17 cellular contexts compared by ENCODE assay signal in genomic region chr12:109192358-109192757, GRCh38.
DNase-seq lines count a peak whose midpoint lies in the region; FAIRE-seq and TF ChIP-seq lines count a peak whose summit lies in the region.
"Had no signal": no experiment of that assay in that cellular context is flagged by ENCODE, and none has a peak within 500 bp of the region (broad histone marks: within the 10 kb centered on the region; RNA-seq: fewer than 3 reads in every experiment).

No MANE protein-coding gene starts in this region.

- H3K27ac Mint-ChIP-seq in activated CD4-positive, alpha-beta memory T cell treated with anti-CD3 and anti-CD28 coated beads for 36 hours, result no peak overlapping the region
- H3K27ac Mint-ChIP-seq: activated T-cell treated with anti-CD3 and anti-CD28 coated beads, Interleukin-2, amount 50 U/mL, for 24 hours; stimulated activated memory B cell treated with anti-CD40 and anti-IgM and Interleukin-4, amounts not matched to agents 10 μg/mL and 1 μg/mL and 100 μg/mL, for 72 hours had no signal

- TF ChIP-seq CTCF in astrocyte of the spinal cord (IDR thresholded peaks at IDR 0.05; ENCODE audit: low read depth, low read length) (no peak), keratinocyte (optimal IDR thresholded peaks at IDR 0.05 in 1 of 3, IDR thresholded peaks at IDR 0.05 in 1 of 3, conservative IDR thresholded peaks at IDR 0.05 in 1 of 3; ENCODE audit: extremely low read depth in 1 of 3, insufficient read depth in 2 of 3, low read length in 3 of 3) (no peak)

- DNase-seq in AG08395 (ENCODE audit: low spot score), result peak; percentile 86
- peak; percentile 75 for DNase-seq in HS-5 (ENCODE audit: low read depth)
- peak; percentile 18 for DNase-seq in astrocyte of the spinal cord (ENCODE audit: low read depth, low spot score)
- DNase-seq in keratinocyte (ENCODE audit: low read depth, low spot score), result peak; percentile 63
- no peak for DNase-seq in activated CD4-positive, alpha-beta memory T cell treated with anti-CD3 and anti-CD28 coated beads for 36 hours
- no peak for DNase-seq in NCI-H2107 (lab: John Stamatoyannopoulos, UW)
- DNase-seq in NCI-H1930 (lab: John Stamatoyannopoulos, UW), result no peak
- no peak for DNase-seq in stimulated activated CD4-positive, alpha-beta T cell treated with anti-CD3 and anti-CD28 coated beads, Interleukin-4, amount 100 ng/mL, for 4 hours
- DNase-seq: activated CD4-positive, CD25-positive, alpha-beta regulatory T cell treated with anti-CD3 and anti-CD28 coated beads, Interleukin-2, amount 50 U/mL, for 72 hours; activated T-cell treated with anti-CD3 and anti-CD28 coated beads, Interleukin-2, amount 50 U/mL, for 24 hours; amygdala; effector CD4-positive, alpha-beta T cell; NCI-H1105 treated with DMSO at 0.1 percent for 48 hours; NCI-H69; pancreas; stimulated activated CD4-positive, alpha-beta T cell treated with anti-CD3 and anti-CD28 coated beads, Interleukin-2, amount 100 ng/mL, for 24 hours had no signal

- H3K4me1 ChIP-seq in keratinocyte (ENCODE audit: control insufficient read depth, extremely low read depth, insufficient read depth, low read length), result peaks cover 16% of the 10 kb centered on the region

- no peaks in the 10 kb centered on the region for H3K4me1 Mint-ChIP-seq in activated CD4-positive, alpha-beta memory T cell treated with anti-CD3 and anti-CD28 coated beads for 36 hours (ENCODE audit: low read depth)
- H3K4me1 Mint-ChIP-seq: stimulated activated memory B cell treated with anti-CD40 and anti-IgM and Interleukin-4, amounts not matched to agents 10 μg/mL and 1 μg/mL and 100 μg/mL, for 72 hours had no signal

- peaks cover 27% of the 10 kb centered on the region for H3K36me3 Mint-ChIP-seq in activated CD4-positive, alpha-beta memory T cell treated with anti-CD3 and anti-CD28 coated beads for 36 hours

- CTCF ChIA-PET in activated CD4-positive, alpha-beta memory T cell treated with anti-CD3 and anti-CD28 coated beads for 36 hours (lab: Charles Lee), result no interaction called here

- no peaks in the 10 kb centered on the region for H3K27me3 Mint-ChIP-seq in activated CD4-positive, alpha-beta memory T cell treated with anti-CD3 and anti-CD28 coated beads for 36 hours
- H3K27me3 Mint-ChIP-seq: activated T-cell treated with anti-CD3 and anti-CD28 coated beads, Interleukin-2, amount 50 U/mL, for 24 hours; stimulated activated memory B cell treated with anti-CD40 and anti-IgM and Interleukin-4, amounts not matched to agents 10 μg/mL and 1 μg/mL and 100 μg/mL, for 72 hours had no signal

- peak overlapping the region; percentile 39 for H3K4me2 ChIP-seq in keratinocyte (ENCODE audit: control insufficient read depth, extremely low read depth, insufficient read depth, low read depth, low read length)

- H3K9me3 ChIP-seq in keratinocyte (ENCODE audit: control insufficient read depth, low read depth, low read length), result no peaks in the 10 kb centered on the region
- H3K9me3 ChIP-seq: pancreas had no signal

- H3K4me3 ChIP-seq in astrocyte of the spinal cord (ENCODE audit: low read depth, low read length) (no peak overlapping the region), keratinocyte (ENCODE audit: control insufficient read depth in 2 of 3, extremely low read depth in 1 of 3, insufficient read depth in 2 of 3, low read depth in 1 of 3, low read length in 3 of 3) (no peak overlapping the region)
- H3K4me3 ChIP-seq: pancreas had no signal

- in situ Hi-C loops in astrocyte of the spinal cord (cut with HindIII; ENCODE audit: low sequenced_read_pairs), result no loop called here

- H3K4me3 Mint-ChIP-seq in activated CD4-positive, alpha-beta memory T cell treated with anti-CD3 and anti-CD28 coated beads for 36 hours, result no peak overlapping the region
- H3K4me3 Mint-ChIP-seq: activated T-cell treated with anti-CD3 and anti-CD28 coated beads, Interleukin-2, amount 50 U/mL, for 24 hours; stimulated activated memory B cell treated with anti-CD40 and anti-IgM and Interleukin-4, amounts not matched to agents 10 μg/mL and 1 μg/mL and 100 μg/mL, for 72 hours had no signal

- peak overlapping the region; percentile 34 for H3K9ac ChIP-seq in keratinocyte (ENCODE audit: control insufficient read depth, extremely low read depth, insufficient read depth, low read length)

- no peak overlapping the region for H2AFZ ChIP-seq in keratinocyte (ENCODE audit: control insufficient read depth, low read length)

- no peaks in the 10 kb centered on the region for H4K20me1 ChIP-seq in keratinocyte (ENCODE audit: control insufficient read depth, extremely low read depth, insufficient read depth, low read length)

- dilution Hi-C loops in keratinocyte (cut with MboI; ENCODE audit: extremely low pct_ligation_motif_present, low sequenced_read_pairs), result no loop called here

- H3K36me3 ChIP-seq in keratinocyte (ENCODE audit: control insufficient read depth in 2 of 2, extremely low read depth in 1 of 2, insufficient read depth in 2 of 2, low read length in 2 of 2), result no peaks in the 10 kb centered on the region

- H3K27me3 ChIP-seq in keratinocyte (ENCODE audit: control insufficient read depth, extremely low read depth, insufficient read depth, low read length), result no peaks in the 10 kb centered on the region
- H3K27me3 ChIP-seq: pancreas had no signal

- intact Hi-C loops in activated CD4-positive, alpha-beta memory T cell treated with anti-CD3 and anti-CD28 coated beads for 36 hours (cut with micrococcal nuclease), result no loop called here

- H3K79me2 ChIP-seq in keratinocyte (ENCODE audit: control insufficient read depth, insufficient read depth, low read length), result no peaks in the 10 kb centered on the region

- no peaks in the 10 kb centered on the region for H3K9me1 ChIP-seq in keratinocyte (ENCODE audit: control insufficient read depth, extremely low read depth, insufficient read depth, low read length)

- peaks cover 7% of the 10 kb centered on the region for H3K9me3 Mint-ChIP-seq in activated CD4-positive, alpha-beta memory T cell treated with anti-CD3 and anti-CD28 coated beads for 36 hours

- H3K27ac ChIP-seq in keratinocyte (ENCODE audit: control insufficient read depth, insufficient read depth, low read length), result peak overlapping the region; percentile 78
- H3K27ac ChIP-seq: pancreas had no signal

- FAIRE-seq in keratinocyte (lab: Jason Lieb, UNC), result peak; percentile 89
- FAIRE-seq: pancreas had no signal

- POLR2A ChIA-PET in activated CD4-positive, alpha-beta memory T cell treated with anti-CD3 and anti-CD28 coated beads for 36 hours (lab: Charles Lee), result no interaction called here

Comparison
In these comparisons a context has a peak if more than half of its experiments do, and no peak if none do; other contexts are left out.
1. DNase-seq: peak in AG08395 (single experiment), HS-5 (single experiment), astrocyte of the spinal cord (single experiment) and keratinocyte (single experiment); none in activated CD4-positive, alpha-beta memory T cell treated with anti-CD3 and anti-CD28 coated beads for 36 hours (single experiment), NCI-H2107 (single experiment), NCI-H1930 (0 of 2) and stimulated activated CD4-positive, alpha-beta T cell treated with anti-CD3 and anti-CD28 coated beads, Interleukin-4, amount 100 ng/mL, for 4 hours (0 of 2).